15 cellular contexts compared by ENCODE assay signal in genomic region chr3:151769175-151769574, GRCh38. TPM values are rescaled to one million over a fixed set of nuclear protein-coding genes. Genes with fewer than 3 reads are reported as not detected.
A peak's percentile ranks its signal among the peaks of the same experiment; 100 is the strongest.
DNase-seq lines count a peak whose midpoint lies in the region; ATAC-seq and TF ChIP-seq lines count a peak whose summit lies in the region.
"Had no signal": no experiment of that assay in that cellular context is flagged by ENCODE, and none has a peak within 500 bp of the region (broad histone marks: within the 10 kb centered on the region; RNA-seq: fewer than 3 reads in every experiment).

No MANE protein-coding gene starts in this region.

- no peaks in the 10 kb centered on the region for H3K27me3 Mint-ChIP-seq in osteocyte (ENCODE audit: unreplicated experiment)
- H3K27me3 Mint-ChIP-seq in effector memory CD8-positive, alpha-beta T cell, result peaks cover 10 to 12% of the 10 kb centered on the region in 2 donors

- peak overlapping the region; percentile 26 for H3K27ac ChIP-seq in caudate nucleus (ENCODE audit: low read depth, low read length)

- peak overlapping the region; percentile 86 for H3K27ac Mint-ChIP-seq in osteocyte (ENCODE audit: unreplicated experiment)
- no peak overlapping the region for H3K27ac Mint-ChIP-seq in effector memory CD8-positive, alpha-beta T cell

- no peak for ATAC-seq in effector memory CD8-positive, alpha-beta T cell (replicated peaks)

- H3K4me1 Mint-ChIP-seq in osteocyte (ENCODE audit: unreplicated experiment), result peaks cover 39% of the 10 kb centered on the region
- no peaks in the 10 kb centered on the region for H3K4me1 Mint-ChIP-seq in effector memory CD8-positive, alpha-beta T cell (ENCODE audit: low read depth in 2 of 2)

- TF ChIP-seq CTCF in NB4 (IDR thresholded peaks at IDR 0.05; ENCODE audit: low read depth, low read length) (no peak), osteocyte (IDR thresholded peaks at IDR 0.05) (no peak)

- DNase-seq in CMK (ENCODE audit: low read depth) (peak; percentile 5), NB4 (ENCODE audit: low read depth) (peak; percentile 5), caudate nucleus (lab: John Stamatoyannopoulos, UW) (no peak), osteocyte (ENCODE audit: extremely low spot score, unreplicated experiment) (no peak), kidney glomerular epithelial cell (lab: John Stamatoyannopoulos, UW) (no peak), islet precursor cell (no peak), MV-4-11 (lab: John Stamatoyannopoulos, UW) (no peak)
- no peak for DNase-seq in effector memory CD8-positive, alpha-beta T cell
- DNase-seq: activated naive CD4-positive, alpha-beta T cell treated with Interleukin-2 at 50 U/mL for 16 hours; NCI-H1694 treated with DMSO at 0.1 percent for 48 hours; NCI-H2227 treated with DMSO at 0.1 percent for 48 hours; NK-92 treated with Interleukin-12 subunit alpha and Interleukin-12 subunit beta, amount 100 ng/mL, for 24 hours; testis had no signal

- no peaks in the 10 kb centered on the region for H3K9me3 Mint-ChIP-seq in osteocyte (ENCODE audit: unreplicated experiment)
- H3K9me3 Mint-ChIP-seq in effector memory CD8-positive, alpha-beta T cell, result peaks cover 0 to 1% of the 10 kb centered on the region in 2 donors

- H3K4me3 Mint-ChIP-seq in osteocyte (ENCODE audit: unreplicated experiment), result no peak overlapping the region
- H3K4me3 Mint-ChIP-seq in effector memory CD8-positive, alpha-beta T cell, result no peak overlapping the region

- TF ChIP-seq POLR2A in NB4 (IDR thresholded peaks at IDR 0.05; ENCODE audit: extremely low read depth, insufficient read length), result no peak

- no peaks in the 10 kb centered on the region for H3K36me3 Mint-ChIP-seq in osteocyte (ENCODE audit: unreplicated experiment)
- H3K36me3 Mint-ChIP-seq in effector memory CD8-positive, alpha-beta T cell (ENCODE audit: insufficient read depth), result no peaks in the 10 kb centered on the region

- no peak overlapping the region for H3K4me3 ChIP-seq in NB4 (ENCODE audit: low read depth, low read length)
- H3K4me3 ChIP-seq: testis had no signal

RNA-seq across cellular contexts. Expression of gene AADACL2, which starts 35.4 kb away (rescaled TPM):
- total RNA-seq in osteocyte, result not detected in 2 replicates
- total RNA-seq: cerebellum, RPMI7951, testis had no signal

RNA-seq across cellular contexts. Expression of gene AADAC, which starts 44.7 kb away (rescaled TPM):
- total RNA-seq in osteocyte, result not detected in 2 replicates
- total RNA-seq: cerebellum had no signal

Comparison
In these comparisons a context has a peak if more than half of its experiments do, and no peak if none do; other contexts are left out.
1. DNase-seq: peak in CMK (single experiment) and NB4 (single experiment); none in caudate nucleus (0 of 61), osteocyte (single experiment), effector memory CD8-positive, alpha-beta T cell (0 of 3), kidney glomerular epithelial cell (single experiment), islet precursor cell (single experiment) and MV-4-11 (single experiment).